Comparison of ENCODE assay signal across 26 cellular contexts in the genomic region with DNA sequence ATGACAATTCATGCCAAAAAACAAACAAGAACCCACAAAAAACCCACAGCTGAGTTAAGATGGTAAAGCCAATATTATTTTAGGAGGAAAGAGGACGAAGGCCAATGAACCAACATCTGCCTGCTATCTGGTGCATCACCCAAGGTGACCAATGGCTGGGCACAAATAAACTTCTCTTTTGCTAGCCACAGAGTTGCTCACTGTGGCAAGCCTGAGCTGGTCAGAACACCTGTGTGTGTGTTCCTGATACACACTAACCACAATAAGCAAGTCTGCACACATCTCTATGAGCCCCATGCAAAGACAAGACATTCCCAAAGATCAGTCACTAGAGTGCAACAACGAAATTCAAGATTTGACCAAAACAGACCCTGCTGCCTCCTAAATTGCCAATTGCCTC.
DNase-seq lines count a peak whose midpoint lies in the region; ATAC-seq and TF ChIP-seq lines count a peak whose summit lies in the region.
"Had no signal": no experiment of that assay in that cellular context is flagged by ENCODE, and none has a peak within 500 bp of the region (broad histone marks: within the 10 kb centered on the region; RNA-seq: fewer than 3 reads in every experiment).

No MANE protein-coding gene starts in this region.

- no peaks in the 10 kb centered on the region for H3K9me3 ChIP-seq in CD4-positive, alpha-beta T cell (ENCODE audit: control insufficient read depth, low read length)
- no peaks in the 10 kb centered on the region for H3K9me3 ChIP-seq in lower lobe of right lung
- H3K9me3 ChIP-seq: SK-N-SH had no signal

- peaks cover 67% of the 10 kb centered on the region for H3K36me3 Mint-ChIP-seq in CD4-positive, alpha-beta T cell (ENCODE audit: low read depth)
- H3K36me3 Mint-ChIP-seq in activated naive CD8-positive, alpha-beta T cell treated with anti-CD3 and anti-CD28 coated beads, Interleukin-2, amount 50 U/mL, for 24 hours (ENCODE audit: low read depth), result peaks cover 37% of the 10 kb centered on the region
- peaks cover 42% of the 10 kb centered on the region for H3K36me3 Mint-ChIP-seq in WTC11

- peaks cover 81% of the 10 kb centered on the region for H3K36me3 ChIP-seq in lower lobe of right lung

- no peak overlapping the region for H3K4me3 ChIP-seq in lower lobe of right lung
- H3K4me3 ChIP-seq: K562 had no signal

- ATAC-seq in CD4-positive, alpha-beta T cell (ENCODE audit: poor library complexity), result no peak
- no peak for ATAC-seq in activated naive CD8-positive, alpha-beta T cell treated with anti-CD3 and anti-CD28 coated beads, Interleukin-2, amount 50 U/mL, for 24 hours
- peak; percentile 41 for ATAC-seq in left lobe of liver
- ATAC-seq in WTC11, result no peak
- no peak for ATAC-seq in lower lobe of right lung
- ATAC-seq: K562; naive thymus-derived CD4-positive, alpha-beta T cell had no signal

- H3K4me3 Mint-ChIP-seq in CD4-positive, alpha-beta T cell, result no peak overlapping the region
- H3K4me3 Mint-ChIP-seq in activated naive CD8-positive, alpha-beta T cell treated with anti-CD3 and anti-CD28 coated beads, Interleukin-2, amount 50 U/mL, for 24 hours, result no peak overlapping the region
- no peak overlapping the region for H3K4me3 Mint-ChIP-seq in WTC11
- H3K4me3 Mint-ChIP-seq: activated naive CD4-positive, alpha-beta T cell treated with anti-CD3 and anti-CD28 coated beads, Interleukin-2, amount 10 ng/mL, durations not matched to agents 7 days and 5 days; CD14-positive monocyte; dendritic cell treated with granulocyte-macrophage colony-stimulating factor and Interleukin-4, amounts not matched to agents 40 ng/mL and 50 ng/mL, for 4 days; immature natural killer cell; naive thymus-derived CD4-positive, alpha-beta T cell; T-helper 1 cell treated with Interleukin-12 subunit alpha and Interleukin-12 subunit beta and Interleukin-4 antibody, amounts not matched to agents 30 μg/mL and 1 μg/mL, for 36 hours; type B pancreatic cell had no signal

- intact Hi-C loops in CD4-positive, alpha-beta T cell (cut with DNase I, micrococcal nuclease), result no loop called here
- intact Hi-C loops in lower lobe of right lung (cut with DNase I), result no loop called here

- no peaks in the 10 kb centered on the region for H3K4me1 Mint-ChIP-seq in CD4-positive, alpha-beta T cell (ENCODE audit: low read depth)
- peaks cover 3% of the 10 kb centered on the region for H3K4me1 Mint-ChIP-seq in activated naive CD8-positive, alpha-beta T cell treated with anti-CD3 and anti-CD28 coated beads, Interleukin-2, amount 50 U/mL, for 24 hours
- H3K4me1 Mint-ChIP-seq in WTC11, result no peaks in the 10 kb centered on the region
- H3K4me1 Mint-ChIP-seq: CD14-positive monocyte had no signal

- no peaks in the 10 kb centered on the region for H3K27me3 ChIP-seq in CD4-positive, alpha-beta T cell (ENCODE audit: control insufficient read depth, insufficient read depth, low read length)
- H3K27me3 ChIP-seq in lower lobe of right lung (ENCODE audit: low read depth), result no peaks in the 10 kb centered on the region

- H3K4me1 ChIP-seq in lower lobe of right lung, result no peaks in the 10 kb centered on the region

- CTCF ChIA-PET in CD4-positive, alpha-beta T cell (lab: Charles Lee), result interaction anchor here (1.1 to 2.1 kb wide), 2 partner anchors 9 to 13 kb away, joined by 3 to 6 read pairs; no protein-coding TSS in a partner anchor
- CTCF ChIA-PET in WTC11 (lab: Charles Lee), result interaction anchor here (1.4 kb wide), 1 partner anchor 9 kb away, joined by 5 read pairs; no protein-coding TSS in a partner anchor

- H3K27ac ChIP-seq in CD4-positive, alpha-beta T cell (ENCODE audit: low read depth, low read length), result no peak overlapping the region
- no peak overlapping the region for H3K27ac ChIP-seq in lower lobe of right lung

- POLR2A ChIA-PET in CD4-positive, alpha-beta T cell (lab: Charles Lee), result no interaction called here
- POLR2A ChIA-PET in WTC11 (lab: Charles Lee), result no interaction called here

- peak overlapping the region; percentile 48 for H3K27ac Mint-ChIP-seq in CD4-positive, alpha-beta T cell
- H3K27ac Mint-ChIP-seq in activated naive CD8-positive, alpha-beta T cell treated with anti-CD3 and anti-CD28 coated beads, Interleukin-2, amount 50 U/mL, for 24 hours, result peak overlapping the region; percentile 5
- no peak overlapping the region for H3K27ac Mint-ChIP-seq in WTC11
- H3K27ac Mint-ChIP-seq: activated naive CD4-positive, alpha-beta T cell treated with anti-CD3 and anti-CD28 coated beads, Interleukin-2, amount 10 ng/mL, durations not matched to agents 7 days and 5 days; dendritic cell treated with granulocyte-macrophage colony-stimulating factor and Interleukin-4, amounts not matched to agents 40 ng/mL and 50 ng/mL, for 4 days; T-helper 1 cell treated with Interleukin-12 subunit alpha and Interleukin-12 subunit beta and Interleukin-4 antibody, amounts not matched to agents 30 μg/mL and 1 μg/mL, for 36 hours; type B pancreatic cell had no signal

- no peaks in the 10 kb centered on the region for H3K9me3 Mint-ChIP-seq in CD4-positive, alpha-beta T cell
- H3K9me3 Mint-ChIP-seq in activated naive CD8-positive, alpha-beta T cell treated with anti-CD3 and anti-CD28 coated beads, Interleukin-2, amount 50 U/mL, for 24 hours, result no peaks in the 10 kb centered on the region
- H3K9me3 Mint-ChIP-seq in WTC11, result no peaks in the 10 kb centered on the region
- H3K9me3 Mint-ChIP-seq: activated naive CD4-positive, alpha-beta T cell treated with anti-CD3 and anti-CD28 coated beads, Interleukin-2, amount 10 ng/mL, durations not matched to agents 7 days and 5 days; CD14-positive monocyte; dendritic cell treated with granulocyte-macrophage colony-stimulating factor and Interleukin-4, amounts not matched to agents 40 ng/mL and 50 ng/mL, for 4 days; immature natural killer cell; naive thymus-derived CD4-positive, alpha-beta T cell; T-helper 1 cell treated with Interleukin-12 subunit alpha and Interleukin-12 subunit beta and Interleukin-4 antibody, amounts not matched to agents 30 μg/mL and 1 μg/mL, for 36 hours; type B pancreatic cell had no signal

- no peak for TF ChIP-seq CTCF in CD4-positive, alpha-beta T cell (IDR thresholded peaks at IDR 0.05)
- no peak for TF ChIP-seq CTCF in WTC11 (IDR thresholded peaks at IDR 0.05)
- TF ChIP-seq CTCF in lower lobe of right lung (IDR thresholded peaks at IDR 0.05), result no peak

- no peak for DNase-seq in CD4-positive, alpha-beta T cell
- DNase-seq in HPDE6-E6E7 (ENCODE audit: extremely low spot score) (peak; percentile 66), left lobe of liver (ENCODE audit: low spot score) (no peak), WTC11 (ENCODE audit: low spot score) (no peak), NCI-H1436 (lab: John Stamatoyannopoulos, UW) (no peak), lower lobe of right lung (no peak)
- no peak for DNase-seq in activated naive CD8-positive, alpha-beta T cell treated with anti-CD3 and anti-CD28 coated beads, Interleukin-2, amount 50 U/mL, for 24 hours
- DNase-seq: activated CD4-positive, CD25-positive, alpha-beta regulatory T cell treated with anti-CD3 and anti-CD28 coated beads, Interleukin-2, amount 50 U/mL, for 72 hours; activated CD8-positive, alpha-beta memory T cell treated with anti-CD3 and anti-CD28 coated beads for 24 hours; activated naive CD4-positive, alpha-beta T cell treated with anti-CD3 and anti-CD28 coated beads, Interleukin-2, amount 10 ng/mL, durations not matched to agents 7 days and 5 days; aorta; central memory CD4-positive, alpha-beta T cell; H7; immature natural killer cell; left ventricle myocardium superior; midbrain; naive thymus-derived CD4-positive, alpha-beta T cell; NCI-H1417 treated with DMSO at 0.1 percent for 48 hours; NCI-H2107; NCI-H446 treated with DMSO at 0.1 percent for 48 hours; SK-N-SH had no signal

- no peaks in the 10 kb centered on the region for H3K27me3 Mint-ChIP-seq in CD4-positive, alpha-beta T cell
- no peaks in the 10 kb centered on the region for H3K27me3 Mint-ChIP-seq in activated naive CD8-positive, alpha-beta T cell treated with anti-CD3 and anti-CD28 coated beads, Interleukin-2, amount 50 U/mL, for 24 hours
- H3K27me3 Mint-ChIP-seq in WTC11 (ENCODE audit: low read depth), result no peaks in the 10 kb centered on the region
- H3K27me3 Mint-ChIP-seq: activated naive CD4-positive, alpha-beta T cell treated with anti-CD3 and anti-CD28 coated beads, Interleukin-2, amount 10 ng/mL, durations not matched to agents 7 days and 5 days; dendritic cell treated with granulocyte-macrophage colony-stimulating factor and Interleukin-4, amounts not matched to agents 40 ng/mL and 50 ng/mL, for 4 days; naive thymus-derived CD4-positive, alpha-beta T cell; type B pancreatic cell had no signal

TF ChIP-seq in WTC11, 78 proteins besides CTCF, POLR2A, EP300 and RAD21 (continues in another document):
- TF ChIP-seq, protein P1, sequence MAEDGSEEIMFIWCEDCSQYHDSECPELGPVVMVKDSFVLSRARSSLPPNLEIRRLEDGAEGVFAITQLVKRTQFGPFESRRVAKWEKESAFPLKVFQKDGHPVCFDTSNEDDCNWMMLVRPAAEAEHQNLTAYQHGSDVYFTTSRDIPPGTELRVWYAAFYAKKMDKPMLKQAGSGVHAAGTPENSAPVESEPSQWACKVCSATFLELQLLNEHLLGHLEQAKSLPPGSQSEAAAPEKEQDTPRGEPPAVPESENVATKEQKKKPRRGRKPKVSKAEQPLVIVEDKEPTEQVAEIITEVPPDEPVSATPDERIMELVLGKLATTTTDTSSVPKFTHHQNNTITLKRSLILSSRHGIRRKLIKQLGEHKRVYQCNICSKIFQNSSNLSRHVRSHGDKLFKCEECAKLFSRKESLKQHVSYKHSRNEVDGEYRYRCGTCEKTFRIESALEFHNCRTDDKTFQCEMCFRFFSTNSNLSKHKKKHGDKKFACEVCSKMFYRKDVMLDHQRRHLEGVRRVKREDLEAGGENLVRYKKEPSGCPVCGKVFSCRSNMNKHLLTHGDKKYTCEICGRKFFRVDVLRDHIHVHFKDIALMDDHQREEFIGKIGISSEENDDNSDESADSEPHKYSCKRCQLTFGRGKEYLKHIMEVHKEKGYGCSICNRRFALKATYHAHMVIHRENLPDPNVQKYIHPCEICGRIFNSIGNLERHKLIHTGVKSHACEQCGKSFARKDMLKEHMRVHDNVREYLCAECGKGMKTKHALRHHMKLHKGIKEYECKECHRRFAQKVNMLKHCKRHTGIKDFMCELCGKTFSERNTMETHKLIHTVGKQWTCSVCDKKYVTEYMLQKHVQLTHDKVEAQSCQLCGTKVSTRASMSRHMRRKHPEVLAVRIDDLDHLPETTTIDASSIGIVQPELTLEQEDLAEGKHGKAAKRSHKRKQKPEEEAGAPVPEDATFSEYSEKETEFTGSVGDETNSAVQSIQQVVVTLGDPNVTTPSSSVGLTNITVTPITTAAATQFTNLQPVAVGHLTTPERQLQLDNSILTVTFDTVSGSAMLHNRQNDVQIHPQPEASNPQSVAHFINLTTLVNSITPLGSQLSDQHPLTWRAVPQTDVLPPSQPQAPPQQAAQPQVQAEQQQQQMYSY (CRISPR knock-in tag; IDR thresholded peaks at IDR 0.05), result no peak
- TF ChIP-seq SMAD3 (CRISPR knock-in tag; IDR thresholded peaks at IDR 0.05; ENCODE audit: borderline replicate concordance), result no peak
- TF ChIP-seq SP1 (CRISPR knock-in tag; conservative IDR thresholded peaks at IDR 0.05), result no peak
- no peak for TF ChIP-seq GABPB1 (CRISPR knock-in tag; IDR thresholded peaks at IDR 0.05)
- no peak for TF ChIP-seq EMX1 (CRISPR knock-in tag; IDR thresholded peaks at IDR 0.05)
- TF ChIP-seq GRHL2 (CRISPR knock-in tag; IDR thresholded peaks at IDR 0.05; ENCODE audit: insufficient replicate concordance, severe bottlenecking), result no peak
